ENCODE assay signal across 1 cellular context in the genomic region with DNA sequence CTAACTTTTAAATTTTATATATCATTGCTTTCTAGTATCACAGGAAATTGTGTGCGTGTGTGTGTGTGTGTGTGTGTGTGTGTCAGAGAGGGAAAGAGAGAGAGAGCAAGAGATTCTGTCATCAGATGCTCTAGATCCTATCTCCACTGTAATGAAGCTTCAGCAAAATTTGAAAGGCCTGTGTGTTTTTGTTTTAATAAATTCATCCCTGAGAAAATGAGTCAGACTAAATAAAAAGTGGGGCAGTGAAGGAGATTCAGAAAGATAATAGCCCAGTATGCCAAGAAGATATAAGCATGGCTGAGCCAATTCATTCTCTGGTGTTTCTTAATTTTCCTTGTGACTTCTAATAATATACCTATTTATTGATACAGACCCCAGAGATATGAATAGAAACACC.
TF ChIP-seq lines count a peak whose summit lies in the region.

No MANE protein-coding gene starts in this region.

TF ChIP-seq in HepG2, 621 proteins besides CTCF, POLR2A, EP300 and RAD21 (continued from another document):
- TF ChIP-seq GMEB2 (CRISPR knock-in tag; IDR thresholded peaks at IDR 0.05; ENCODE audit: low read depth), result no peak
- no peak for TF ChIP-seq ZFP36L2 (CRISPR knock-in tag; IDR thresholded peaks at IDR 0.05)
